Comparison of ENCODE assay signal across 28 cellular contexts in genomic region chr14:102188187-102188586, GRCh38. TPM values are rescaled to one million over a fixed set of nuclear protein-coding genes. Genes with fewer than 3 reads are reported as not detected.
DNase-seq lines count a peak whose midpoint lies in the region; ATAC-seq, FAIRE-seq and TF ChIP-seq lines count a peak whose summit lies in the region.
"Had no signal": no experiment of that assay in that cellular context is flagged by ENCODE, and none has a peak within 500 bp of the region (broad histone marks: within the 10 kb centered on the region; RNA-seq: fewer than 3 reads in every experiment).

No MANE protein-coding gene starts in this region.

- CTCF ChIA-PET in HepG2 (lab: Yijun Ruan, JAX; ENCODE audit: low intra/inter-chr PET ratio, low total read pairs): no interaction called here

- peaks cover 75% of the 10 kb centered on the region for H3K79me2 ChIP-seq in HepG2 (ENCODE audit: insufficient read depth, low read length)

- in situ Hi-C loops in HepG2 (cut with HindIII; ENCODE audit: extremely low pct_ligation_motif_present, low pct_unique_long_range_greater_than_20kb) (no loop called here), brain microvascular endothelial cell (cut with HindIII; ENCODE audit: low pct_ligation_motif_present, low sequenced_read_pairs) (no loop called here)

- no peak overlapping the region for H3K4me2 ChIP-seq in HepG2 (ENCODE audit: low read depth, low read length)

- no peaks in the 10 kb centered on the region for H3K27me3 ChIP-seq in HepG2 (ENCODE audit: control insufficient read depth in 1 of 2, insufficient read depth in 2 of 2, low read length in 2 of 2)
- H3K27me3 ChIP-seq in right lobe of liver: no peaks in the 10 kb centered on the region
- H3K27me3 ChIP-seq in sigmoid colon: no peaks in the 10 kb centered on the region
- H3K27me3 ChIP-seq in brain microvascular endothelial cell (replicated peaks): no peaks in the 10 kb centered on the region
- H3K27me3 ChIP-seq in stomach: no peaks in the 10 kb centered on the region
- H3K27me3 ChIP-seq: foreskin keratinocyte had no signal

- H3K4me3 ChIP-seq in HepG2 (replicated peaks in 1 of 3; ENCODE audit: insufficient read depth in 1 of 3, low read depth in 2 of 3, low read length in 3 of 3) (no peak overlapping the region), right lobe of liver (no peak overlapping the region), sigmoid colon (no peak overlapping the region), brain microvascular endothelial cell (ENCODE audit: low read depth, low read length) (no peak overlapping the region), stomach (no peak overlapping the region)
- H3K4me3 ChIP-seq: prostate gland had no signal

- H3K36me3 ChIP-seq in HepG2 (replicated peaks in 1 of 2; ENCODE audit: control insufficient read depth in 1 of 2, insufficient read depth in 2 of 2, low read length in 2 of 2) (no peaks in the 10 kb centered on the region; a peak in 1 of 5 replicates), right lobe of liver (no peaks in the 10 kb centered on the region), sigmoid colon (no peaks in the 10 kb centered on the region), brain microvascular endothelial cell (replicated peaks) (no peaks in the 10 kb centered on the region), stomach (no peaks in the 10 kb centered on the region)
- H3K36me3 ChIP-seq: prostate gland had no signal

- TF ChIP-seq POLR2A in HepG2 (IDR thresholded peaks at IDR 0.05; ENCODE audit: insufficient read depth in 1 of 2, low read depth in 2 of 2, low read length in 2 of 2) (no peak), right lobe of liver (IDR thresholded peaks at IDR 0.05) (no peak), sigmoid colon (IDR thresholded peaks at IDR 0.05) (no peak), stomach (IDR thresholded peaks at IDR 0.05) (no peak)

- H2AFZ ChIP-seq in HepG2 (ENCODE audit: low read length): no peak overlapping the region

- 71% methylated on average over 1 of the region's 1 CpG for WGBS in HepG2 (ENCODE audit: low lambda C conversion rate)
- 100% methylated on average over 1 of the region's 1 CpG for WGBS in right lobe of liver (ENCODE audit: insufficient coverage, low coverage, low lambda C conversion rate, missing lambda C conversion rate)
- 94 to 95% methylated on average over 1 of the region's 1 CpG for WGBS in sigmoid colon, 2 donors
- WGBS in stomach, 5 donors: 80 to 94% (median 88%) methylated on average over 1 of the region's 1 CpG

- TF ChIP-seq CTCF in HepG2 (CRISPR knock-in tag; IDR thresholded peaks at IDR 0.05) (no peak), right lobe of liver (IDR thresholded peaks at IDR 0.05) (no peak), sigmoid colon (IDR thresholded peaks at IDR 0.05) (no peak), GM20000 (IDR thresholded peaks at IDR 0.05; ENCODE audit: extremely low read depth, missing control alignments) (no peak), brain microvascular endothelial cell (IDR thresholded peaks at IDR 0.05; ENCODE audit: low read depth, low read length, missing control alignments) (no peak), stomach (IDR thresholded peaks at IDR 0.05) (no peak)

- no peak for ATAC-seq in HepG2
- no peak for ATAC-seq in right lobe of liver
- ATAC-seq: activated CD4-positive, alpha-beta T cell treated with anti-CD3 and anti-CD28 coated beads for 36 hours; activated CD8-positive, alpha-beta T cell treated with anti-CD3 and anti-CD28 coated beads for 36 hours had no signal

- POLR2A ChIA-PET in HepG2 (lab: Yijun Ruan, JAX): interaction anchor here (0.7 kb wide), 1 partner anchor 11 kb away, joined by 4 read pairs; no protein-coding TSS in a partner anchor

- no peak overlapping the region for H3K27ac ChIP-seq in HepG2 (ENCODE audit: extremely low read length, insufficient read depth, low read length)
- no peak overlapping the region for H3K27ac ChIP-seq in right lobe of liver
- H3K27ac ChIP-seq in epithelial cell of prostate: peak overlapping the region; percentile 56
- H3K27ac ChIP-seq in sigmoid colon: peak overlapping the region in 1 of 4 donors; percentile 66
- no peak overlapping the region for H3K27ac ChIP-seq in brain microvascular endothelial cell
- H3K27ac ChIP-seq in stomach: peak overlapping the region in 1 of 5 donors; percentile 59
- H3K27ac ChIP-seq: foreskin keratinocyte, prostate gland had no signal

- intact Hi-C loops in HepG2 (cut with micrococcal nuclease; ENCODE audit: unreplicated experiment): no loop called here
- intact Hi-C loops in right lobe of liver (cut with DNase I): no loop called here
- intact Hi-C loops in sigmoid colon (cut with DNase I): no loop called here
- intact Hi-C loops in stomach (cut with DNase I; ENCODE audit: low total_unique reads): no loop called here

- no TSS peak for BruUV-seq in HepG2 (replicated peaks; lab: Mats Ljungman, UMichigan)

- H3K9me3 ChIP-seq in HepG2 (ENCODE audit: low read length) (no peaks in the 10 kb centered on the region), right lobe of liver (no peaks in the 10 kb centered on the region), sigmoid colon (no peaks in the 10 kb centered on the region), stomach (no peaks in the 10 kb centered on the region)
- H3K9me3 ChIP-seq: prostate gland had no signal

- H3K9ac ChIP-seq in HepG2 (ENCODE audit: insufficient read depth, low read depth, low read length): no peak overlapping the region

- no peak for TF ChIP-seq EP300 in HepG2 (IDR thresholded peaks at IDR 0.05; ENCODE audit: low read depth in 2 of 2, low read length in 2 of 2)
- no peak for TF ChIP-seq EP300 in HepG2 (CRISPR knock-in tag; IDR thresholded peaks at IDR 0.05; ENCODE audit: borderline replicate concordance)
- no peak for TF ChIP-seq EP300 in sigmoid colon (IDR thresholded peaks at IDR 0.05)
- no peak for TF ChIP-seq EP300 in stomach (IDR thresholded peaks at IDR 0.05)

- no peak for TF ChIP-seq RAD21 in HepG2 (CRISPR knock-in tag; IDR thresholded peaks at IDR 0.05)

- DNase-seq in HepG2 (ENCODE audit: low spot score) (no peak), right lobe of liver (no peak), epithelial cell of prostate (ENCODE audit: low read depth, low spot score) (no peak), sigmoid colon (peak; percentile 33), GM20000 (ENCODE audit: low spot score) (no peak), brain microvascular endothelial cell (no peak), stomach (no peak), NCI-H82 (lab: John Stamatoyannopoulos, UW) (no peak)
- DNase-seq: activated CD4-positive, alpha-beta T cell treated with anti-CD3 and anti-CD28 coated beads for 36 hours; activated CD8-positive, alpha-beta memory T cell treated with anti-CD3 and anti-CD28 coated beads, Interleukin-2, amount 50 U/mL, for 48 hours; activated CD8-positive, alpha-beta T cell treated with anti-CD3 and anti-CD28 coated beads for 36 hours; activated naive CD4-positive, alpha-beta T cell treated with anti-CD3 and anti-CD28 coated beads, Interleukin-2, amount 50 U/mL, for 16 hours; CD4-positive, alpha-beta T cell; central memory CD4-positive, alpha-beta T cell; foreskin keratinocyte; GOT3; KBM-7; naive B cell; NCI-H1105 treated with DMSO at 0.1 percent for 48 hours; NCI-H2029; stimulated activated CD4-positive, alpha-beta T cell treated with anti-CD3 and anti-CD28 coated beads, Interleukin-15, amount 100 ng/mL, for 24 hours; stimulated activated CD4-positive, alpha-beta T cell treated with anti-CD3 and anti-CD28 coated beads, Interleukin-4, amount 100 ng/mL, for 4 hours; T-helper 2 cell had no signal

- no peaks in the 10 kb centered on the region for H4K20me1 ChIP-seq in HepG2 (ENCODE audit: insufficient read depth, low read length)

- H3K4me1 ChIP-seq in HepG2 (ENCODE audit: insufficient read depth, low read length): peaks cover 82% of the 10 kb centered on the region
- peaks cover 0 to 28% (median 4%) of the 10 kb centered on the region in 4 donors for H3K4me1 ChIP-seq in right lobe of liver
- H3K4me1 ChIP-seq in sigmoid colon: peaks cover 0 to 33% (median 28%) of the 10 kb centered on the region in 4 donors
- peaks cover 39 to 75% (median 59%) of the 10 kb centered on the region in 4 donors for H3K4me1 ChIP-seq in stomach
- H3K4me1 ChIP-seq: prostate gland had no signal

- no peak for FAIRE-seq in HepG2 (lab: Jason Lieb, UNC)
- FAIRE-seq: A204.1, GM18507, islet of Langerhans, urothelium cell line had no signal

TF ChIP-seq in HepG2, 621 proteins besides CTCF, POLR2A, EP300 and RAD21 (continues in another document):
- TF ChIP-seq SOX6 (IDR thresholded peaks at IDR 0.05) (no peak), SOX6 (CRISPR knock-in tag; IDR thresholded peaks at IDR 0.05) (no peak), ZNF883 (CRISPR knock-in tag; IDR thresholded peaks at IDR 0.05; ENCODE audit: not compliant biosample characterization) (no peak)

RNA-seq across cellular contexts. Expression of gene WDR20, which starts 48.5 kb away (rescaled TPM):
- 23.2 and 30.5 TPM in 2 replicates for total RNA-seq in HepG2 (2016; rRNA removed; fragmentation: Illumina TruSeq; extraction: Trizol)
- 24.1 and 25.7 TPM in 2 replicates for total RNA-seq in HepG2 (2016; cell fraction: cytosol; rRNA removed; fragmentation: Illumina TruSeq; extraction: Trizol; ENCODE audit: low read depth)
- 25.8 and 28.7 TPM in 2 replicates for total RNA-seq in HepG2 (2016; cell fraction: insoluble cytoplasmic fraction; rRNA removed; fragmentation: Illumina TruSeq; extraction: Trizol)
- total RNA-seq in HepG2 (2016; cell fraction: membrane; rRNA removed; fragmentation: Illumina TruSeq; extraction: Trizol): 29.7 and 34.1 TPM in 2 replicates
- 22.4 and 24.2 TPM in 2 replicates for total RNA-seq in HepG2 (2016; cell fraction: nucleus; rRNA removed; fragmentation: Illumina TruSeq; extraction: Trizol)
- 10.4 and 11.6 TPM in 2 replicates for polyA plus RNA-seq in HepG2 (2011; rRNA removed)
- polyA plus RNA-seq in HepG2 (2011; cell fraction: cytosol; rRNA removed): 9.4 and 10.2 TPM in 2 replicates
- polyA plus RNA-seq in HepG2 (2011; cell fraction: nucleus; rRNA removed): 11.4 and 12.2 TPM in 2 replicates
- 10.7 and 12.8 TPM in 2 replicates for polyA plus RNA-seq in HepG2 (2012)
- 3.0 and 3.7 TPM in 2 replicates for polyA plus RNA-seq in HepG2 (2016; cell fraction: cytosol; fragmentation: Illumina TruSeq; extraction: Trizol; ENCODE audit: low read depth)
- polyA plus RNA-seq in HepG2 (2016; cell fraction: insoluble cytoplasmic fraction; fragmentation: Illumina TruSeq; extraction: Trizol; ENCODE audit: low read depth): 25.3 and 26.3 TPM in 2 replicates
- 7.5 and 8.4 TPM in 2 replicates for polyA plus RNA-seq in HepG2 (2016; cell fraction: membrane; fragmentation: Illumina TruSeq; extraction: Trizol; ENCODE audit: low read depth)
- polyA plus RNA-seq in HepG2 (2016; cell fraction: nucleus; fragmentation: Illumina TruSeq; extraction: Trizol; ENCODE audit: insufficient read depth, low read depth): 25.1 and 26.7 TPM in 2 replicates
- polyA minus RNA-seq in HepG2 (2011; rRNA and poly(A)+ RNA removed; ENCODE audit: low replicate concordance): 27.9 and 31.3 TPM in 2 replicates
- 14.9 and 18.5 TPM in 2 replicates for polyA minus RNA-seq in HepG2 (2011; cell fraction: cytosol; rRNA and poly(A)+ RNA removed)
- 27.6 and 29.8 TPM in 2 replicates for polyA minus RNA-seq in HepG2 (2011; cell fraction: nucleus; rRNA and poly(A)+ RNA removed)
- total RNA-seq in right lobe of liver: 10 to 100 TPM in 5 of 6 experiments, 1 to 10 TPM in 1; 6.3 to 14.7 (median 12.4) TPM
- 10 to 100 TPM; 19.1 to 32.1 (median 27.3) TPM for total RNA-seq in sigmoid colon
- polyA plus RNA-seq in sigmoid colon: 10 to 100 TPM; 13.8 to 21.0 (median 16.4) TPM
- total RNA-seq in stomach: 10 to 100 TPM; 13.9 to 44.2 (median 25.5) TPM
- 1 to 10 TPM; 8.2 to 9.2 (median 8.4) TPM for polyA plus RNA-seq in stomach
